Comparison of ENCODE assay signal across 16 cellular contexts in genomic region chr9:136697821-136698526, GRCh38. TPM values are rescaled to one million over a fixed set of nuclear protein-coding genes. Genes with fewer than 3 reads are reported as not detected.
A peak's percentile ranks its signal among the peaks of the same experiment; 100 is the strongest.
DNase-seq lines count a peak whose midpoint lies in the region; ATAC-seq, FAIRE-seq and TF ChIP-seq lines count a peak whose summit lies in the region.
"Had no signal": no experiment of that assay in that cellular context is flagged by ENCODE, and none has a peak within 500 bp of the region (broad histone marks: within the 10 kb centered on the region; RNA-seq: fewer than 3 reads in every experiment).

No MANE protein-coding gene starts in this region.

- H3K27ac ChIP-seq in GM12878 (ENCODE audit: control insufficient read depth, insufficient read depth) (no peak overlapping the region), pancreas (peak overlapping the region; percentile 43 to 76 (median 58)), prostate gland (no peak overlapping the region)

- H3K4me1 ChIP-seq in GM12878 (ENCODE audit: control insufficient read depth, insufficient read depth, low read length) = peaks cover 20% of the 10 kb centered on the region
- peaks cover 43 to 52% (median 50%) of the 10 kb centered on the region in 3 donors for H3K4me1 ChIP-seq in pancreas
- peaks cover 4% of the 10 kb centered on the region for H3K4me1 ChIP-seq in prostate gland (replicated peaks)

- no peak overlapping the region for H2AFZ ChIP-seq in GM12878 (ENCODE audit: control insufficient read depth, low read depth, low read length)

- SMC1A ChIA-PET in GM12878 (lab: Charles Lee; ENCODE audit: uncharacterized antibody, unreplicated experiment) = no interaction called here

- TF ChIP-seq RAD21 in GM12878 (IDR thresholded peaks at IDR 0.05; ENCODE audit: insufficient read depth, low read depth, low read length) = no peak

- DNase-seq in CD1c-positive myeloid dendritic cell (ENCODE audit: extremely low spot score) (peak; percentile 71), NOMO-1 (lab: John Stamatoyannopoulos, UW; ENCODE audit: unreplicated experiment in 2 of 2) (peak; percentile 74 to 95), GM12878 (ENCODE audit: low read depth, low spot score) (no peak), pancreas (peak in 4 of 6 donors; percentile 44 to 57 (median 48)), prostate gland (ENCODE audit: low spot score) (no peak), UCSD-AML1 (lab: John Stamatoyannopoulos, UW; ENCODE audit: unreplicated experiment) (no peak)
- no peak for DNase-seq in activated CD4-positive, alpha-beta memory T cell treated with anti-CD3 and anti-CD28 coated beads for 36 hours
- no peak for DNase-seq in activated CD8-positive, alpha-beta T cell treated with anti-CD3 and anti-CD28 coated beads, Interleukin-2, amount 10 ng/mL, durations not matched to agents 7 days and 5 days
- DNase-seq: activated naive CD4-positive, alpha-beta T cell had no signal

- no peak overlapping the region for H3K27ac Mint-ChIP-seq in activated CD4-positive, alpha-beta memory T cell treated with anti-CD3 and anti-CD28 coated beads for 36 hours
- H3K27ac Mint-ChIP-seq in activated CD8-positive, alpha-beta T cell treated with anti-CD3 and anti-CD28 coated beads, Interleukin-2, amount 10 ng/mL, durations not matched to agents 7 days and 5 days = no peak overlapping the region
- H3K27ac Mint-ChIP-seq: IgD-negative memory B cell had no signal

- no peaks in the 10 kb centered on the region for H4K20me1 ChIP-seq in GM12878 (ENCODE audit: control insufficient read depth, insufficient read depth)

- peaks cover 18% of the 10 kb centered on the region for H3K4me1 Mint-ChIP-seq in activated CD4-positive, alpha-beta memory T cell treated with anti-CD3 and anti-CD28 coated beads for 36 hours (ENCODE audit: low read depth)
- H3K4me1 Mint-ChIP-seq in activated CD8-positive, alpha-beta T cell treated with anti-CD3 and anti-CD28 coated beads, Interleukin-2, amount 10 ng/mL, durations not matched to agents 7 days and 5 days (ENCODE audit: low read depth) = peaks cover 38% of the 10 kb centered on the region

- WGBS in GM12878 (ENCODE audit: insufficient coverage, insufficient replicate concordance, low lambda C conversion rate, missing lambda C conversion rate) = 8% methylated on average over 17 of the region's 20 CpGs
- 19 to 20% methylated on average over 19 to 20 of the region's 20 CpGs for WGBS in pancreas, 2 donors
- WGBS in prostate gland = 59% methylated on average over 20 of the region's 20 CpGs

- intact Hi-C loops in GM12878 (cut with micrococcal nuclease; ENCODE audit: unreplicated experiment) (no loop called here), pancreas (cut with DNase I) (no loop called here), prostate gland (cut with DNase I) (no loop called here)
- intact Hi-C loops in activated CD4-positive, alpha-beta memory T cell treated with anti-CD3 and anti-CD28 coated beads for 36 hours (cut with micrococcal nuclease) = no loop called here

- no peak overlapping the region for H3K4me3 ChIP-seq in GM12878
- H3K4me3 ChIP-seq in pancreas = no peak overlapping the region
- H3K4me3 ChIP-seq in prostate gland = no peak overlapping the region
- H3K4me3 ChIP-seq: heart left ventricle had no signal

- in situ Hi-C loops in GM12878 (cut with MboI) = no loop called here

- peaks cover 23% of the 10 kb centered on the region for H3K27me3 Mint-ChIP-seq in activated CD4-positive, alpha-beta memory T cell treated with anti-CD3 and anti-CD28 coated beads for 36 hours
- H3K27me3 Mint-ChIP-seq in activated CD8-positive, alpha-beta T cell treated with anti-CD3 and anti-CD28 coated beads, Interleukin-2, amount 10 ng/mL, durations not matched to agents 7 days and 5 days (ENCODE audit: low read depth) = peaks cover 17% of the 10 kb centered on the region

- BruUV-seq in GM12878 (replicated peaks; lab: Mats Ljungman, UMichigan) = no TSS peak

- RAD21 ChIA-PET in GM12878 (lab: Charles Lee; ENCODE audit: unreplicated experiment) = interaction anchor here (0.6 to 1.2 kb wide), 2 partner anchors 44 to 281 kb away, joined by 3 read pairs; no protein-coding TSS in a partner anchor

- H3K9me3 Mint-ChIP-seq in activated CD4-positive, alpha-beta memory T cell treated with anti-CD3 and anti-CD28 coated beads for 36 hours = no peaks in the 10 kb centered on the region
- no peaks in the 10 kb centered on the region for H3K9me3 Mint-ChIP-seq in activated CD8-positive, alpha-beta T cell treated with anti-CD3 and anti-CD28 coated beads, Interleukin-2, amount 10 ng/mL, durations not matched to agents 7 days and 5 days (ENCODE audit: insufficient read depth)
- H3K9me3 Mint-ChIP-seq: IgD-negative memory B cell had no signal

- H3K36me3 Mint-ChIP-seq in activated CD4-positive, alpha-beta memory T cell treated with anti-CD3 and anti-CD28 coated beads for 36 hours = no peaks in the 10 kb centered on the region
- H3K36me3 Mint-ChIP-seq in activated CD8-positive, alpha-beta T cell treated with anti-CD3 and anti-CD28 coated beads, Interleukin-2, amount 10 ng/mL, durations not matched to agents 7 days and 5 days (ENCODE audit: low read depth) = no peaks in the 10 kb centered on the region
- H3K36me3 Mint-ChIP-seq: IgD-negative memory B cell had no signal

- TF ChIP-seq POLR2A in GM12878 (IDR thresholded peaks at IDR 0.05; ENCODE audit: low read depth, low read length) (no peak), prostate gland (IDR thresholded peaks at IDR 0.05) (no peak)

- POLR2A ChIA-PET in GM12878 (lab: Charles Lee) = interaction anchor here (0.8 kb wide), 1 partner anchor 32 kb away, joined by 3 read pairs; no protein-coding TSS in a partner anchor
- POLR2A ChIA-PET in activated CD4-positive, alpha-beta memory T cell treated with anti-CD3 and anti-CD28 coated beads for 36 hours (lab: Charles Lee) = interaction anchor here (1.1 kb wide), 1 partner anchor 12 kb away, joined by 3 read pairs; no protein-coding TSS in a partner anchor
- POLR2A ChIA-PET in activated CD8-positive, alpha-beta T cell treated with anti-CD3 and anti-CD28 coated beads, Interleukin-2, amount 10 ng/mL, durations not matched to agents 7 days and 5 days (lab: Charles Lee) = interaction anchor here (0.7 to 3.2 kb wide), 3 partner anchors 10 to 258 kb away, joined by 3 to 18 read pairs (median 4); partner anchors contain the start of gene INPP5E

- H3K9ac ChIP-seq in GM12878 (ENCODE audit: control insufficient read depth, insufficient read depth, low read length) = no peak overlapping the region

- ATAC-seq in GM12878 = no peak
- peak in 3 of 4 donors; percentile 1 to 6 (median 2) for ATAC-seq in pancreas
- ATAC-seq in activated CD8-positive, alpha-beta T cell treated with anti-CD3 and anti-CD28 coated beads, Interleukin-2, amount 10 ng/mL, durations not matched to agents 7 days and 5 days = no peak
- ATAC-seq: esophagus mucosa, heart left ventricle had no signal

- no peak for TF ChIP-seq CTCF in GM12878 (IDR thresholded peaks at IDR 0.05 in 2 of 3, conservative IDR thresholded peaks at IDR 0.05 in 1 of 3; ENCODE audit: control insufficient read depth in 2 of 3, extremely low read depth in 1 of 3, insufficient read depth in 1 of 3, low read depth in 3 of 3, low read length in 3 of 3)
- TF ChIP-seq CTCF in pancreas (IDR thresholded peaks at IDR 0.05) = no peak
- TF ChIP-seq CTCF in prostate gland (IDR thresholded peaks at IDR 0.05) = no peak

- no peaks in the 10 kb centered on the region for H3K79me2 ChIP-seq in GM12878 (ENCODE audit: control insufficient read depth, insufficient read depth, low read length)

- H3K36me3 ChIP-seq in GM12878 (ENCODE audit: control insufficient read depth in 2 of 2, insufficient read depth in 2 of 2, low read length in 1 of 2) (no peaks in the 10 kb centered on the region), pancreas (no peaks in the 10 kb centered on the region), prostate gland (no peaks in the 10 kb centered on the region)
- H3K36me3 ChIP-seq: heart left ventricle had no signal

- no peak overlapping the region for H3K4me3 Mint-ChIP-seq in activated CD4-positive, alpha-beta memory T cell treated with anti-CD3 and anti-CD28 coated beads for 36 hours
- H3K4me3 Mint-ChIP-seq in activated CD8-positive, alpha-beta T cell treated with anti-CD3 and anti-CD28 coated beads, Interleukin-2, amount 10 ng/mL, durations not matched to agents 7 days and 5 days = no peak overlapping the region

- no peak for TF ChIP-seq EP300 in GM12878 (IDR thresholded peaks at IDR 0.05; ENCODE audit: borderline replicate concordance in 1 of 2, control insufficient read depth in 1 of 2, low read depth in 2 of 2, low read length in 2 of 2)

- H3K27me3 ChIP-seq in GM12878 (replicated peaks in 1 of 2; ENCODE audit: control insufficient read depth in 2 of 2, insufficient read depth in 2 of 2, low read length in 1 of 2) (no peaks in the 10 kb centered on the region), pancreas (no peaks in the 10 kb centered on the region), prostate gland (replicated peaks; ENCODE audit: insufficient read depth) (no peaks in the 10 kb centered on the region)

- no peak for FAIRE-seq in GM12878 (lab: Jason Lieb, UNC)
- no peak for FAIRE-seq in pancreas (lab: Jason Lieb, UNC)
- FAIRE-seq: astrocyte had no signal

- CTCF ChIA-PET in GM12878 (lab: Yijun Ruan, JAX) = interaction anchor here (0.8 to 1.2 kb wide), 2 partner anchors 9 to 34 kb away, joined by 3 read pairs; no protein-coding TSS in a partner anchor
- CTCF ChIA-PET in activated CD4-positive, alpha-beta memory T cell treated with anti-CD3 and anti-CD28 coated beads for 36 hours (lab: Charles Lee) = interaction anchor here (1.0 to 1.9 kb wide), 2 partner anchors 26 to 27 kb away, joined by 3 to 6 read pairs; no protein-coding TSS in a partner anchor
- CTCF ChIA-PET in activated CD8-positive, alpha-beta T cell treated with anti-CD3 and anti-CD28 coated beads, Interleukin-2, amount 10 ng/mL, durations not matched to agents 7 days and 5 days (lab: Charles Lee) = no interaction called here

- no peak overlapping the region for H3K4me2 ChIP-seq in GM12878 (ENCODE audit: control insufficient read depth, insufficient read depth)

- H3K9me3 ChIP-seq in GM12878 (replicated peaks; ENCODE audit: control insufficient read depth, insufficient read depth, low read length) (no peaks in the 10 kb centered on the region), pancreas (no peaks in the 10 kb centered on the region), prostate gland (no peaks in the 10 kb centered on the region)
- H3K9me3 ChIP-seq: heart left ventricle had no signal

RNA-seq across cellular contexts. Expression of gene AGPAT2, which starts 10.7 kb away (rescaled TPM):
- total RNA-seq in GM12878 (2013; cell fraction: nucleolus; rRNA removed) = 16.2 and 18.7 TPM in 2 replicates
- total RNA-seq in GM12878 (2014; rRNA removed) (16.2 and 18.9 TPM in 2 replicates), GM12878 (2014; rRNA removed; fragmentation: Illumina TruSeq; extraction: Trizol) (6.8 and 7.1 TPM in 2 replicates), GM12878 (2021) (22.5 TPM in 2 replicates), pancreas (100 to 1,000 TPM in 1 of 6 donors, 10 to 100 TPM in 5; 57.0 to 105 (median 69.5) TPM), prostate gland (10 to 100 TPM; 44.9 to 50.0 TPM)
- 3.2 TPM for polyA plus RNA-seq in GM12878 (2011; ENCODE audit: low read depth)
- polyA plus RNA-seq in GM12878 (2011; rRNA removed) (6.5 and 17.5 TPM in 2 replicates), GM12878 (2014; fragmentation: Illumina TruSeq; extraction: Trizol) (0.92 and 6.0 TPM in 2 replicates), GM12878 (2014; fragmentation: Nextera tagmentation; extraction: Ambion mirVana) (under 1 TPM; 0.10 to 0.47 TPM), GM12878 (2014; rRNA removed) (25.4 and 28.5 TPM in 2 replicates), GM12878 (2016; fragmentation: Nextera tagmentation; extraction: Ambion mirVana) (10 to 100 TPM; 19.5 to 23.7 TPM), pancreas (100 to 1,000 TPM in 1 of 2 donors, 10 to 100 TPM in 1; 94.2 to 158 TPM)
- 26.4 and 33.7 TPM in 2 replicates for polyA plus RNA-seq in GM12878 (2011; cell fraction: cytosol; rRNA removed)
- 27.6 and 27.8 TPM in 2 replicates for polyA plus RNA-seq in GM12878 (2011; cell fraction: nucleus; rRNA removed)
- polyA plus RNA-seq in GM12878 (2012) = 13.6 and 14.9 TPM in 2 replicates
- 11.4 and 17.3 TPM in 2 replicates for polyA minus RNA-seq in GM12878 (2011; rRNA and poly(A)+ RNA removed)
- 7.8 and 9.6 TPM in 2 replicates for polyA minus RNA-seq in GM12878 (2011; cell fraction: cytosol; rRNA and poly(A)+ RNA removed)
- polyA minus RNA-seq in GM12878 (2011; cell fraction: nucleus; rRNA and poly(A)+ RNA removed) = 7.3 and 8.8 TPM in 2 replicates
- total RNA-seq in activated CD4-positive, alpha-beta memory T cell treated with anti-CD3 and anti-CD28 coated beads for 36 hours = 10 to 100 TPM; 16.3 to 16.8 TPM
- 10 to 100 TPM; 32.7 to 33.7 TPM for total RNA-seq in activated CD8-positive, alpha-beta T cell treated with anti-CD3 and anti-CD28 coated beads, Interleukin-2, amount 10 ng/mL, durations not matched to agents 7 days and 5 days

RNA-seq across cellular contexts. Expression of gene DIPK1B, which starts 14.4 kb away (rescaled TPM):
- 0.32 and 0.58 TPM in 2 replicates for total RNA-seq in GM12878 (2013; cell fraction: nucleolus; rRNA removed)
- 0.11 and 0.28 TPM in 2 replicates for total RNA-seq in GM12878 (2014; rRNA removed)
- 0.09 TPM in 2 replicates for total RNA-seq in GM12878 (2014; rRNA removed; fragmentation: Illumina TruSeq; extraction: Trizol)
- 0.21 and 0.32 TPM in 2 replicates for total RNA-seq in GM12878 (2021)
- polyA plus RNA-seq in GM12878 (2011; ENCODE audit: low read depth) = 0.37 TPM
- polyA plus RNA-seq in GM12878 (2011; rRNA removed) = 0.06 and 0.12 TPM in 2 replicates
- polyA plus RNA-seq in GM12878 (2011; cell fraction: cytosol; rRNA removed) = 0.15 and 0.30 TPM in 2 replicates
- 1.1 and 1.4 TPM in 2 replicates for polyA plus RNA-seq in GM12878 (2011; cell fraction: nucleus; rRNA removed)
- polyA plus RNA-seq in GM12878 (2012) = 0.85 and 1.1 TPM in 2 replicates
- polyA plus RNA-seq in GM12878 (2014; fragmentation: Illumina TruSeq; extraction: Trizol) = not detected in 2 replicates
- not detected for polyA plus RNA-seq in GM12878 (2014; fragmentation: Nextera tagmentation; extraction: Ambion mirVana)
- polyA plus RNA-seq in GM12878 (2014; rRNA removed) = 0.16 and 0.20 TPM in 2 replicates
- polyA plus RNA-seq in GM12878 (2016; fragmentation: Nextera tagmentation; extraction: Ambion mirVana) = under 1 TPM; 0.08 to 0.13 TPM
- polyA minus RNA-seq in GM12878 (2011; rRNA and poly(A)+ RNA removed) = 0.15 and 0.22 TPM in 2 replicates
- not detected in 2 replicates for polyA minus RNA-seq in GM12878 (2011; cell fraction: cytosol; rRNA and poly(A)+ RNA removed)
- polyA minus RNA-seq in GM12878 (2011; cell fraction: nucleus; rRNA and poly(A)+ RNA removed) = 0.12 and 0.19 TPM in 2 replicates
- total RNA-seq in pancreas = 1 to 10 TPM; 4.3 to 7.5 (median 5.8) TPM
- 10 to 100 TPM; 13.2 to 32.3 TPM for polyA plus RNA-seq in pancreas
- 10 to 100 TPM; 18.9 to 27.8 TPM for total RNA-seq in prostate gland
- not detected for total RNA-seq in activated CD4-positive, alpha-beta memory T cell treated with anti-CD3 and anti-CD28 coated beads for 36 hours
- under 1 TPM in 1 of 2 experiments, not detected in 1; 0.16 TPM for total RNA-seq in activated CD8-positive, alpha-beta T cell treated with anti-CD3 and anti-CD28 coated beads, Interleukin-2, amount 10 ng/mL, durations not matched to agents 7 days and 5 days
- total RNA-seq: myocyte had no signal

RNA-seq across cellular contexts. Expression of gene EGFL7, which starts 35.3 kb away (rescaled TPM):
- not detected in 2 replicates for total RNA-seq in GM12878 (2013; cell fraction: nucleolus; rRNA removed)
- total RNA-seq in GM12878 (2014; rRNA removed) = 0.06 and 0.16 TPM in 2 replicates
- not detected in 2 replicates for total RNA-seq in GM12878 (2014; rRNA removed; fragmentation: Illumina TruSeq; extraction: Trizol)
- 0.46 and 0.64 TPM in 2 replicates for total RNA-seq in GM12878 (2021)
- not detected for polyA plus RNA-seq in GM12878 (2011; ENCODE audit: low read depth)
- polyA plus RNA-seq in GM12878 (2011; rRNA removed) = 0.06 and 0.11 TPM in 2 replicates
- polyA plus RNA-seq in GM12878 (2011; cell fraction: cytosol; rRNA removed) = 0.20 and 0.30 TPM in 2 replicates
- 0.41 and 0.51 TPM in 2 replicates for polyA plus RNA-seq in GM12878 (2011; cell fraction: nucleus; rRNA removed)
- polyA plus RNA-seq in GM12878 (2012) = 0.16 and 0.39 TPM in 2 replicates
- not detected in 2 replicates for polyA plus RNA-seq in GM12878 (2014; fragmentation: Illumina TruSeq; extraction: Trizol)
- polyA plus RNA-seq in GM12878 (2014; fragmentation: Nextera tagmentation; extraction: Ambion mirVana) = not detected
- 0.27 TPM in 1 of 2 replicates, not detected in the other for polyA plus RNA-seq in GM12878 (2014; rRNA removed)
- under 1 TPM in 1 of 2 experiments, not detected in 1; 0.19 TPM for polyA plus RNA-seq in GM12878 (2016; fragmentation: Nextera tagmentation; extraction: Ambion mirVana)
- polyA minus RNA-seq in GM12878 (2011; rRNA and poly(A)+ RNA removed) = 0.36 TPM in 1 of 2 replicates, not detected in the other
- polyA minus RNA-seq in GM12878 (2011; cell fraction: cytosol; rRNA and poly(A)+ RNA removed) = 0.94 and 1.2 TPM in 2 replicates
- polyA minus RNA-seq in GM12878 (2011; cell fraction: nucleus; rRNA and poly(A)+ RNA removed) = 0.96 TPM in 1 of 2 replicates, not detected in the other
- total RNA-seq in pancreas = 10 to 100 TPM in 5 of 6 donors, 1 to 10 TPM in 1; 8.6 to 21.2 (median 13.1) TPM
- 100 to 1,000 TPM; 111 to 134 TPM for polyA plus RNA-seq in pancreas
- total RNA-seq in prostate gland = 100 to 1,000 TPM in 1 of 2 donors, 10 to 100 TPM in 1; 49.3 to 118 TPM
- under 1 TPM; 0.90 to 0.93 TPM for total RNA-seq in activated CD4-positive, alpha-beta memory T cell treated with anti-CD3 and anti-CD28 coated beads for 36 hours
- 1 to 10 TPM; 1.9 TPM for total RNA-seq in activated CD8-positive, alpha-beta T cell treated with anti-CD3 and anti-CD28 coated beads, Interleukin-2, amount 10 ng/mL, durations not matched to agents 7 days and 5 days
- polyA plus RNA-seq: IgD-negative memory B cell had no signal

RNA-seq across cellular contexts. Expression of gene LCN10, which starts 44.8 kb away (rescaled TPM):
- 1.1 and 1.3 TPM in 2 replicates for total RNA-seq in GM12878 (2013; cell fraction: nucleolus; rRNA removed)
- total RNA-seq in GM12878 (2014; rRNA removed) = 0.06 TPM in 1 of 2 replicates, not detected in the other
- total RNA-seq in GM12878 (2014; rRNA removed; fragmentation: Illumina TruSeq; extraction: Trizol) = 0.18 and 0.28 TPM in 2 replicates
- 0.21 and 0.51 TPM in 2 replicates for total RNA-seq in GM12878 (2021)
- polyA plus RNA-seq in GM12878 (2011; ENCODE audit: low read depth) = 0.14 TPM
- polyA plus RNA-seq in GM12878 (2011; rRNA removed) = 1.3 TPM in 2 replicates
- polyA plus RNA-seq in GM12878 (2011; cell fraction: cytosol; rRNA removed) = 2.2 TPM in 2 replicates
- polyA plus RNA-seq in GM12878 (2011; cell fraction: nucleus; rRNA removed) = 2.0 and 2.8 TPM in 2 replicates
- 0.37 and 0.56 TPM in 2 replicates for polyA plus RNA-seq in GM12878 (2012)
- polyA plus RNA-seq in GM12878 (2014; fragmentation: Illumina TruSeq; extraction: Trizol) = 0.16 TPM in 1 of 2 replicates, not detected in the other
- polyA plus RNA-seq in GM12878 (2014; fragmentation: Nextera tagmentation; extraction: Ambion mirVana) = under 1 TPM in 1 of 2 experiments, not detected in 1; 0.11 TPM
- polyA plus RNA-seq in GM12878 (2014; rRNA removed) = 0.06 and 0.35 TPM in 2 replicates
- 1 to 10 TPM in 1 of 2 experiments, under 1 TPM in 1; 0.39 to 1.1 TPM for polyA plus RNA-seq in GM12878 (2016; fragmentation: Nextera tagmentation; extraction: Ambion mirVana)
- 1.2 and 1.7 TPM in 2 replicates for polyA minus RNA-seq in GM12878 (2011; rRNA and poly(A)+ RNA removed)
- 0.67 TPM in 1 of 2 replicates, not detected in the other for polyA minus RNA-seq in GM12878 (2011; cell fraction: cytosol; rRNA and poly(A)+ RNA removed)
- polyA minus RNA-seq in GM12878 (2011; cell fraction: nucleus; rRNA and poly(A)+ RNA removed) = 0.19 and 1.1 TPM in 2 replicates
- 1 to 10 TPM in 4 of 6 donors, under 1 TPM in 2; 0.16 to 1.7 (median 1.4) TPM for total RNA-seq in pancreas
- polyA plus RNA-seq in pancreas = 10 to 100 TPM; 12.4 to 54.0 TPM
- total RNA-seq in prostate gland = 10 to 100 TPM in 1 of 2 donors, 1 to 10 TPM in 1; 3.9 to 14.8 TPM
- 1 to 10 TPM; 1.2 to 1.5 TPM for total RNA-seq in activated CD4-positive, alpha-beta memory T cell treated with anti-CD3 and anti-CD28 coated beads for 36 hours
- total RNA-seq in activated CD8-positive, alpha-beta T cell treated with anti-CD3 and anti-CD28 coated beads, Interleukin-2, amount 10 ng/mL, durations not matched to agents 7 days and 5 days = 1 to 10 TPM; 1.8 to 2.4 TPM
- total RNA-seq: astrocyte, kidney epithelial cell, myocyte, temporal lobe had no signal

RNA-seq across cellular contexts. Expression of gene LCN6, which starts 50.4 kb away (rescaled TPM):
- not detected in 2 replicates for total RNA-seq in GM12878 (2013; cell fraction: nucleolus; rRNA removed)
- total RNA-seq in GM12878 (2014; rRNA removed) = not detected in 2 replicates
- not detected in 2 replicates for total RNA-seq in GM12878 (2014; rRNA removed; fragmentation: Illumina TruSeq; extraction: Trizol)
- not detected in 2 replicates for total RNA-seq in GM12878 (2021)
- polyA plus RNA-seq in GM12878 (2011; ENCODE audit: low read depth) = not detected
- polyA plus RNA-seq in GM12878 (2011; rRNA removed) = not detected in 2 replicates
- not detected in 2 replicates for polyA plus RNA-seq in GM12878 (2011; cell fraction: cytosol; rRNA removed)
- not detected in 2 replicates for polyA plus RNA-seq in GM12878 (2011; cell fraction: nucleus; rRNA removed)
- polyA plus RNA-seq in GM12878 (2012) = not detected in 2 replicates
- not detected in 2 replicates for polyA plus RNA-seq in GM12878 (2014; fragmentation: Illumina TruSeq; extraction: Trizol)
- polyA plus RNA-seq in GM12878 (2014; fragmentation: Nextera tagmentation; extraction: Ambion mirVana) = not detected
- not detected in 2 replicates for polyA plus RNA-seq in GM12878 (2014; rRNA removed)
- polyA plus RNA-seq in GM12878 (2016; fragmentation: Nextera tagmentation; extraction: Ambion mirVana) = not detected
- polyA minus RNA-seq in GM12878 (2011; rRNA and poly(A)+ RNA removed) = not detected in 2 replicates
- not detected in 2 replicates for polyA minus RNA-seq in GM12878 (2011; cell fraction: cytosol; rRNA and poly(A)+ RNA removed)
- not detected in 2 replicates for polyA minus RNA-seq in GM12878 (2011; cell fraction: nucleus; rRNA and poly(A)+ RNA removed)
- 1 to 10 TPM in 4 of 6 donors, not detected in 2; 1.1 to 5.2 (median 3.2) TPM for total RNA-seq in pancreas
- 10 to 100 TPM; 13.0 to 25.6 TPM for polyA plus RNA-seq in pancreas
- total RNA-seq in prostate gland = 10 to 100 TPM in 1 of 2 donors, 1 to 10 TPM in 1; 7.8 to 16.2 TPM
- total RNA-seq in activated CD4-positive, alpha-beta memory T cell treated with anti-CD3 and anti-CD28 coated beads for 36 hours = not detected
- total RNA-seq in activated CD8-positive, alpha-beta T cell treated with anti-CD3 and anti-CD28 coated beads, Interleukin-2, amount 10 ng/mL, durations not matched to agents 7 days and 5 days = not detected
- total RNA-seq: astrocyte, kidney epithelial cell, myocyte, temporal lobe had no signal
- polyA plus RNA-seq: IgD-negative memory B cell had no signal

Comparison
In these comparisons a context has a peak if more than half of its experiments do, and no peak if none do; other contexts are left out.
1. DNase-seq: peak in CD1c-positive myeloid dendritic cell (single experiment), NOMO-1 (2 of 2) and pancreas (4 of 6); none in GM12878 (single experiment), prostate gland (single experiment), activated CD4-positive, alpha-beta memory T cell treated with anti-CD3 and anti-CD28 coated beads for 36 hours (single experiment), activated CD8-positive, alpha-beta T cell treated with anti-CD3 and anti-CD28 coated beads, Interleukin-2, amount 10 ng/mL, durations not matched to agents 7 days and 5 days (single experiment) and UCSD-AML1 (single experiment).
2. ATAC-seq: peak in pancreas (3 of 4); none in GM12878 (single experiment) and activated CD8-positive, alpha-beta T cell treated with anti-CD3 and anti-CD28 coated beads, Interleukin-2, amount 10 ng/mL, durations not matched to agents 7 days and 5 days (single experiment).
3. H3K27ac ChIP-seq: peak in pancreas (4 of 4); none in GM12878 (single experiment) and prostate gland (0 of 2).